ENCODE assay signal across 2 cellular contexts in genomic region chr2:12057436-12058166, GRCh38.
TF ChIP-seq lines count a peak whose summit lies in the region.

No MANE protein-coding gene starts in this region.

TF ChIP-seq in SK-N-SH, 30 proteins besides CTCF, POLR2A, EP300 and RAD21 (continued from another document):
- TF ChIP-seq REST (IDR thresholded peaks at IDR 0.05; ENCODE audit: low read depth, low read length) = no peak
- no peak for TF ChIP-seq CHD2 (IDR thresholded peaks at IDR 0.05; ENCODE audit: low read length, partially characterized antibody)
- no peak for TF ChIP-seq TCF12 (IDR thresholded peaks at IDR 0.05)

TF ChIP-seq in SK-N-SH treated with all-trans-retinoic acid at 6 μM for 48 hours, 23 proteins besides CTCF, POLR2A, EP300 and RAD21 (continued from another document):
- no peak for TF ChIP-seq ESRRG (CRISPR knock-in tag; IDR thresholded peaks at IDR 0.05)
- TF ChIP-seq TCF4 (CRISPR knock-in tag; IDR thresholded peaks at IDR 0.05; ENCODE audit: borderline replicate concordance) = no peak
